25 cellular contexts compared by ENCODE assay signal in the genomic region with DNA sequence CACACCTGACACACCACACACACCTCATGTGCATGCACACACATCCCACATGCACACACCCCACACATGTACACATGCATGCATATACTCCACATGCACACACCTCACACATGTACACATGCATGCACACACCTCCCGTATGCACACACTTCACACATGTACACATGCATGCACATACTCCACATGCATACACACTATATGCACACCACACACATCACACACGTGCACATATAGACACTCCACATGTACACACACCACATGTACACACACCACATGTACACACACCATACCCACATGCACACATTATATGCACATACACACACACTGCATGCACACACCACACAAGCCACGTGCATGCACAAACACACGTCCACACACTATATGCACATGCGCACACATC.
DNase-seq lines count a peak whose midpoint lies in the region; ATAC-seq, FAIRE-seq and TF ChIP-seq lines count a peak whose summit lies in the region.
"Had no signal": no experiment of that assay in that cellular context is flagged by ENCODE, and none has a peak within 500 bp of the region (broad histone marks: within the 10 kb centered on the region; RNA-seq: fewer than 3 reads in every experiment).

No MANE protein-coding gene starts in this region.

- H4K5ac ChIP-seq in H1 (ENCODE audit: insufficient read length, low read depth, low read length) = no peak overlapping the region

- H3K23ac ChIP-seq in H1 (ENCODE audit: insufficient read length) = no peak overlapping the region

- H3K27me3 ChIP-seq in KMS-11 (ENCODE audit: insufficient read depth, low read depth) = no peaks in the 10 kb centered on the region
- no peaks in the 10 kb centered on the region for H3K27me3 ChIP-seq in H1 (replicated peaks in 1 of 4; ENCODE audit: control insufficient read depth in 3 of 4, extremely low read depth in 1 of 4, insufficient read depth in 3 of 4, low read length in 3 of 4)
- H3K27me3 ChIP-seq in thyroid gland = no peaks in the 10 kb centered on the region
- no peaks in the 10 kb centered on the region for H3K27me3 ChIP-seq in right cardiac atrium (ENCODE audit: control insufficient read depth, insufficient read depth)
- no peaks in the 10 kb centered on the region for H3K27me3 ChIP-seq in dorsolateral prefrontal cortex
- H3K27me3 ChIP-seq: cardiac muscle cell, SJSA1, testis had no signal

- peaks cover 3% of the 10 kb centered on the region for H3K36me3 Mint-ChIP-seq in osteocyte (ENCODE audit: unreplicated experiment)
- H3K36me3 Mint-ChIP-seq: activated naive CD4-positive, alpha-beta T cell treated with anti-CD3 and anti-CD28 coated beads, Interleukin-2, amount 50 U/mL, for 24 hours; naive B cell; WTC11 had no signal

- no peak overlapping the region for H3K4me3 Mint-ChIP-seq in osteocyte (ENCODE audit: unreplicated experiment)
- H3K4me3 Mint-ChIP-seq: activated CD4-positive, alpha-beta T cell treated with anti-CD3 and anti-CD28 coated beads, Interleukin-2, amount 10 ng/mL, durations not matched to agents 7 days and 5 days; activated naive CD4-positive, alpha-beta T cell treated with anti-CD3 and anti-CD28 coated beads, Interleukin-2, amount 50 U/mL, for 24 hours; naive B cell; WTC11 had no signal

- TF ChIP-seq CTCF in KMS-11 (conservative IDR thresholded peaks at IDR 0.05; ENCODE audit: low read depth, low read length) (no peak), H1 (IDR thresholded peaks at IDR 0.05; ENCODE audit: control extremely low read depth in 1 of 3, insufficient read depth in 1 of 3, low read depth in 1 of 3, low read length in 3 of 3) (no peak), osteocyte (IDR thresholded peaks at IDR 0.05) (no peak), thyroid gland (IDR thresholded peaks at IDR 0.05) (no peak), dorsolateral prefrontal cortex (IDR thresholded peaks at IDR 0.05 in 54 of 56, conservative IDR thresholded peaks at IDR 0.05 in 2 of 56; ENCODE audit: low read depth in 1 of 56, partially characterized antibody in 56 of 56) (no peak)

- H4K91ac ChIP-seq in H1 (replicated peaks; ENCODE audit: insufficient read length, low read length) = peak overlapping the region; percentile 65

- TF ChIP-seq EP300 in H1 (IDR thresholded peaks at IDR 0.05; ENCODE audit: borderline replicate concordance in 1 of 2, low read depth in 2 of 2, low read length in 2 of 2) = no peak

- H3K14ac ChIP-seq in H1 (ENCODE audit: insufficient read length) = no peak overlapping the region

- no peak for ATAC-seq in right cardiac atrium
- ATAC-seq: HCT116, WTC11 had no signal

- peaks cover 10% of the 10 kb centered on the region for H3K9me3 Mint-ChIP-seq in osteocyte (ENCODE audit: unreplicated experiment)
- H3K9me3 Mint-ChIP-seq: activated CD4-positive, alpha-beta T cell treated with anti-CD3 and anti-CD28 coated beads, Interleukin-2, amount 10 ng/mL, durations not matched to agents 7 days and 5 days; activated naive CD4-positive, alpha-beta T cell treated with anti-CD3 and anti-CD28 coated beads, Interleukin-2, amount 50 U/mL, for 24 hours; effector memory CD8-positive, alpha-beta T cell; WTC11 had no signal

- POLR2A ChIA-PET in H1 (lab: Charles Lee; ENCODE audit: partially characterized antibody) = no interaction called here

- no peak for DNase-seq in H1 (ENCODE audit: low read depth in 1 of 2, low spot score in 2 of 2)
- no peak for DNase-seq in osteocyte (ENCODE audit: extremely low spot score, unreplicated experiment)
- no peak for DNase-seq in thyroid gland
- no peak for DNase-seq in right cardiac atrium
- no peak for DNase-seq in dorsolateral prefrontal cortex
- no peak for DNase-seq in NCI-H2107 treated with DMSO at 0.1 percent for 48 hours (lab: John Stamatoyannopoulos, UW; ENCODE audit: unreplicated experiment)
- DNase-seq: activated CD4-positive, alpha-beta T cell treated with anti-CD3 and anti-CD28 coated beads, Interleukin-2, amount 10 ng/mL, durations not matched to agents 7 days and 5 days; C1 segment of cervical spinal cord; Caco-2; cortex of kidney; erythroblast; naive B cell; NCI-H1092; NCI-H1694 treated with DMSO at 0.1 percent for 48 hours; NCI-H82; small intestine; stimulated activated naive CD4-positive, alpha-beta T cell had no signal

- H3K4ac ChIP-seq in H1 (replicated peaks; ENCODE audit: insufficient read length, low read depth, low read length) = no peak overlapping the region

- H3K27ac ChIP-seq in KMS-11 (peak overlapping the region; percentile 91; the same call in 1 of the 2 replicates), H1 (ENCODE audit: low read depth, low read length) (no peak overlapping the region), thyroid gland (no peak overlapping the region), right cardiac atrium (ENCODE audit: low read length) (no peak overlapping the region), dorsolateral prefrontal cortex (peak overlapping the region in 4 of 59 donors; percentile 69 to 94 (median 72))
- H3K27ac ChIP-seq: cardiac muscle cell, SJSA1 had no signal

- H2BK20ac ChIP-seq in H1 (ENCODE audit: low read length) = no peak overlapping the region

- peak overlapping the region; percentile 11; the same call in 1 of the 2 replicates for H2BK12ac ChIP-seq in H1 (ENCODE audit: low read depth, low read length)

- no peak overlapping the region for H4K8ac ChIP-seq in H1 (ENCODE audit: extremely low read depth, insufficient read depth, low read length)

- H3K9ac ChIP-seq in KMS-11 (no peak overlapping the region), H1 (replicated peaks in 1 of 4; ENCODE audit: extremely low read depth in 1 of 4, low read depth in 3 of 4, low read length in 3 of 4) (no peak overlapping the region)

- no peak overlapping the region for H2BK15ac ChIP-seq in H1 (ENCODE audit: low read length)

- TF ChIP-seq POLR2A in H1 (IDR thresholded peaks at IDR 0.05; ENCODE audit: control extremely low read depth in 1 of 2, low read depth in 2 of 2, low read length in 2 of 2) = no peak
- TF ChIP-seq POLR2A in thyroid gland (IDR thresholded peaks at IDR 0.05) = no peak

- H3K27me3 Mint-ChIP-seq in osteocyte (ENCODE audit: unreplicated experiment) = no peaks in the 10 kb centered on the region
- H3K27me3 Mint-ChIP-seq: activated CD4-positive, alpha-beta T cell treated with anti-CD3 and anti-CD28 coated beads, Interleukin-2, amount 10 ng/mL, durations not matched to agents 7 days and 5 days; activated naive CD4-positive, alpha-beta T cell treated with anti-CD3 and anti-CD28 coated beads, Interleukin-2, amount 50 U/mL, for 24 hours; naive B cell had no signal

- H3K27ac Mint-ChIP-seq in osteocyte (ENCODE audit: unreplicated experiment) = peak overlapping the region; percentile 95
- H3K27ac Mint-ChIP-seq: activated CD4-positive, alpha-beta T cell treated with anti-CD3 and anti-CD28 coated beads, Interleukin-2, amount 10 ng/mL, durations not matched to agents 7 days and 5 days; activated naive CD4-positive, alpha-beta T cell treated with anti-CD3 and anti-CD28 coated beads, Interleukin-2, amount 50 U/mL, for 24 hours; WTC11 had no signal

- H3K36me3 ChIP-seq in KMS-11 (ENCODE audit: insufficient read depth) (no peaks in the 10 kb centered on the region), H1 (ENCODE audit: control insufficient read depth in 2 of 4, insufficient read depth in 4 of 4, low read length in 3 of 4) (no peaks in the 10 kb centered on the region), thyroid gland (no peaks in the 10 kb centered on the region)
- H3K36me3 ChIP-seq: cardiac muscle cell, SJSA1 had no signal

- FAIRE-seq in H1 (lab: Jason Lieb, UNC) = no peak
- FAIRE-seq: small intestine had no signal

- H3K56ac ChIP-seq in H1 (replicated peaks; ENCODE audit: insufficient read length, low read depth, low read length) = no peak overlapping the region

- no peaks in the 10 kb centered on the region for H3K79me1 ChIP-seq in H1 (ENCODE audit: low read depth, low read length)

- intact Hi-C loops in thyroid gland (cut with DNase I) = no loop called here
- intact Hi-C loops in right cardiac atrium (cut with DNase I) = loop anchor here in 2 of 4 donors (5.0 to 10.0 kb wide), 2 partner anchors 386 to 588 kb away; a partner anchor contains a TSS
- intact Hi-C loops in dorsolateral prefrontal cortex (cut with DNase I) = loop anchor here in 1 of 2 donors (5.0 to 10.0 kb wide), 2 partner anchors 191 to 228 kb away; no protein-coding TSS in a partner anchor

- peaks cover 24% of the 10 kb centered on the region for H3K4me1 ChIP-seq in KMS-11 (ENCODE audit: low read depth, poor library complexity, severe bottlenecking)
- H3K4me1 ChIP-seq in H1 (replicated peaks in 1 of 4; ENCODE audit: control insufficient read depth in 3 of 4, insufficient read depth in 4 of 4, low read length in 3 of 4) = no peaks in the 10 kb centered on the region
- peaks cover 0 to 6% of the 10 kb centered on the region in 2 donors for H3K4me1 ChIP-seq in thyroid gland
- no peaks in the 10 kb centered on the region for H3K4me1 ChIP-seq in right cardiac atrium (ENCODE audit: control insufficient read depth, insufficient read depth, low read length)
- H3K4me1 ChIP-seq: testis had no signal

- H3K4me1 Mint-ChIP-seq in osteocyte (ENCODE audit: unreplicated experiment) = peaks cover 36% of the 10 kb centered on the region

- H3K18ac ChIP-seq in H1 (ENCODE audit: extremely low read depth, low read length) = no peak overlapping the region

- CTCF ChIA-PET in H1 (lab: Charles Lee; ENCODE audit: partially characterized antibody) = interaction anchor here (3.9 kb wide), 1 partner anchor 14 kb away, joined by 22 read pairs; no protein-coding TSS in a partner anchor

- H3K4me3 ChIP-seq in KMS-11 (IDR thresholded peaks at IDR 0.05; ENCODE audit: insufficient read depth, low read depth, low read length) (no peak overlapping the region), H1 (ENCODE audit: extremely low read depth in 1 of 4, insufficient read depth in 2 of 4, low read depth in 3 of 4, low read length in 4 of 4) (no peak overlapping the region), thyroid gland (replicated peaks in 1 of 3) (no peak overlapping the region), right cardiac atrium (ENCODE audit: low read length) (no peak overlapping the region), dorsolateral prefrontal cortex (no peak overlapping the region)
- H3K4me3 ChIP-seq: cardiac muscle cell, SJSA1, testis had no signal

- H2AFZ ChIP-seq in KMS-11 (ENCODE audit: low read depth) = no peak overlapping the region
- H2AFZ ChIP-seq in H1 (ENCODE audit: low read length) = no peak overlapping the region

- whole genome bisulfite sequencing in H1 (ENCODE audit: extremely low coverage in 1 of 2, insufficient coverage in 1 of 2, insufficient read length in 1 of 2, insufficient replicate concordance in 2 of 2, low coverage in 1 of 2, low lambda C conversion rate in 2 of 2, missing lambda C conversion rate in 1 of 2), 2 experiments = 89% methylated on average over 5 of the region's 5 CpGs; no CpG with 5 or more reads in 1 of the 2 experiments
- WGBS in thyroid gland, 2 donors = 93 to 96% methylated on average over 5 of the region's 5 CpGs
- WGBS in right cardiac atrium = 95% methylated on average over 5 of the region's 5 CpGs

- no peak overlapping the region for H2BK120ac ChIP-seq in H1 (replicated peaks; ENCODE audit: low read depth, low read length)

- no peaks in the 10 kb centered on the region; the same call in 1 of the 2 replicates for H3K23me2 ChIP-seq in H1 (ENCODE audit: low read depth, low read length)

- peak overlapping the region; percentile 83 for H2BK5ac ChIP-seq in H1 (ENCODE audit: low read depth, low read length)

- H2AK5ac ChIP-seq in H1 (ENCODE audit: low read depth, low read length) = no peak overlapping the region

- H3K4me2 ChIP-seq in KMS-11 = peak overlapping the region; percentile 60; the same call in 1 of the 2 replicates
- no peak overlapping the region for H3K4me2 ChIP-seq in H1 (ENCODE audit: insufficient read depth in 1 of 2, low read depth in 2 of 2, low read length in 2 of 2)

- H3K9me3 ChIP-seq in H1 (ENCODE audit: insufficient read depth in 2 of 2, low read depth in 1 of 2, low read length in 1 of 2) = no peaks in the 10 kb centered on the region
- H3K9me3 ChIP-seq in thyroid gland = no peaks in the 10 kb centered on the region
- no peaks in the 10 kb centered on the region for H3K9me3 ChIP-seq in right cardiac atrium (ENCODE audit: control insufficient read depth, low read length)
- H3K9me3 ChIP-seq: Caco-2, SJSA1, testis had no signal

- H3K79me2 ChIP-seq in KMS-11 (ENCODE audit: insufficient read depth, low read depth) (no peaks in the 10 kb centered on the region), H1 (ENCODE audit: control insufficient read depth in 1 of 2, insufficient read depth in 2 of 2, low read length in 2 of 2) (no peaks in the 10 kb centered on the region)

- H4K20me1 ChIP-seq in KMS-11 (ENCODE audit: insufficient read depth) (no peaks in the 10 kb centered on the region), H1 (replicated peaks in 1 of 2; ENCODE audit: control insufficient read depth in 1 of 2, insufficient read depth in 2 of 2, low read length in 2 of 2) (peaks cover 0 to 4% of the 10 kb centered on the region in 2 experiments)

- TF ChIP-seq RAD21 in H1 (IDR thresholded peaks at IDR 0.05 in 1 of 2, conservative IDR thresholded peaks at IDR 0.05 in 1 of 2; ENCODE audit: low read depth in 2 of 2, low read length in 2 of 2) = no peak
